In the genomic region with DNA sequence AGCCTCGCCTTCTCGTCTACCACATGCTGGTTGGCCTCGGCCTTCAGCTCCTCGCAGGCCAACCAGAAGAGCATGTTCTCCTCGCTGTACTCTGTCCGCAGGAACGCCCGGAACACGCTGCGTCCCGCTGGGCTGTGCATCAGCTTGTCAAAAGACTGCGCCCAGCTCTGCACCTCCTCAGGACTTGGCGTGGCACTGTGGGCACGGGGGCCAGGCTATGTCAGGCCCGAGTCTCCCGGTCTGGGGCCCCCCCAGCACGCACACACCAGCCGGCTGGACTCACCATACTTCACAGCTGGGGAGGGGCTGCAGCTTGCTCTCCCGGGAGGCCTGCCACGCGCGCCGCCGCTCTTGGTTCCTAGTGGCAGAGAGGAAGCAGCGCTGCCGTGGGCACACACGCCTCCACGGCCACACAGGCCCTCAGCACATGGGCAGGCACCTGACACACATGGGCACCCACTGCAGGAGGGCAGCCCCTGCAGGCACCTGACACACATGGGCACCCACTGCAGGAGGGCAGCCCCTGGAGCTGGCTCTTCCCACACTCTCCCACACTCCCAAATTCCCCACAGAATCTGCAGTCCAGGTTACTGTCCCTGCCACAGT, we compare ENCODE assay signal across 13 cellular contexts.
A peak's percentile ranks its signal among the peaks of the same experiment; 100 is the strongest.
DNase-seq lines count a peak whose midpoint lies in the region; ATAC-seq and FAIRE-seq lines count a peak whose summit lies in the region.
"Had no signal": no experiment of that assay in that cellular context is flagged by ENCODE, and none has a peak within 500 bp of the region (broad histone marks: within the 10 kb centered on the region; RNA-seq: fewer than 3 reads in every experiment).

No MANE protein-coding gene starts in this region.

- H3K27me3 ChIP-seq in BLaER1 treated with 17β-estradiol and CSF1 and Interleukin-3, amounts not matched to agents 10 nM and 100 nM, result no peaks in the 10 kb centered on the region

- H3K36me3 Mint-ChIP-seq in memory B cell, result peaks cover 11% of the 10 kb centered on the region
- H3K36me3 Mint-ChIP-seq in activated T-cell treated with anti-CD3 and anti-CD28 coated beads, Interleukin-2, amount 50 U/mL, for 24 hours (ENCODE audit: low read depth), result peaks cover 48% of the 10 kb centered on the region

- peaks cover 49 to 95% (median 81%) of the 10 kb centered on the region in 11 experiments; a peak in 21 of 22 replicates for H4K20me1 ChIP-seq in BLaER1 treated with 17β-estradiol and CSF1 and Interleukin-3, amounts not matched to agents 10 nM and 100 nM

- H3K27me3 Mint-ChIP-seq in memory B cell, result no peaks in the 10 kb centered on the region
- no peaks in the 10 kb centered on the region for H3K27me3 Mint-ChIP-seq in activated T-cell treated with anti-CD3 and anti-CD28 coated beads, Interleukin-2, amount 50 U/mL, for 24 hours

- FAIRE-seq in HTR-8/SVneo (lab: Jason Lieb, UNC), result peak; percentile 87

- H3K4me2 ChIP-seq in BLaER1 treated with 17β-estradiol and CSF1 and Interleukin-3, amounts not matched to agents 10 nM and 100 nM, result peak overlapping the region; percentile 93 to 100 (median 99)
- H3K4me2 ChIP-seq: KMS-11 had no signal

- H3K4me3 Mint-ChIP-seq in memory B cell, result no peak overlapping the region
- H3K4me3 Mint-ChIP-seq in activated T-cell treated with anti-CD3 and anti-CD28 coated beads, Interleukin-2, amount 50 U/mL, for 24 hours, result no peak overlapping the region

- DNase-seq in HTR-8/SVneo (ENCODE audit: insufficient read length, low spot score) (no peak), memory B cell (ENCODE audit: low spot score in 2 of 2) (no peak), NCI-H1105 treated with DMSO at 0.1 percent for 48 hours (lab: John Stamatoyannopoulos, UW) (no peak)
- DNase-seq in activated T-cell treated with anti-CD3 and anti-CD28 coated beads, Interleukin-2, amount 50 U/mL, for 24 hours, result no peak
- DNase-seq in stimulated activated CD4-positive, alpha-beta T cell treated with anti-CD3 and anti-CD28 coated beads, Interleukin-4, amount 100 ng/mL, for 24 hours, result no peak
- DNase-seq: ACHN, DND-41, NCI-H1436, NCI-H1930, NCI-H345, NCI-H524 treated with DMSO at 0.1 percent for 48 hours had no signal

- peaks cover 56 to 100% (median 89%) of the 10 kb centered on the region in 10 experiments for H3K4me1 ChIP-seq in BLaER1 treated with 17β-estradiol and CSF1 and Interleukin-3, amounts not matched to agents 10 nM and 100 nM

- H3K9me3 ChIP-seq in BLaER1 treated with 17β-estradiol and CSF1 and Interleukin-3, amounts not matched to agents 10 nM and 100 nM (replicated peaks in 1 of 11), result no peaks in the 10 kb centered on the region

- H3K9me3 Mint-ChIP-seq in memory B cell, result no peaks in the 10 kb centered on the region
- H3K9me3 Mint-ChIP-seq in activated T-cell treated with anti-CD3 and anti-CD28 coated beads, Interleukin-2, amount 50 U/mL, for 24 hours, result no peaks in the 10 kb centered on the region

- H3K36me3 ChIP-seq in BLaER1 treated with 17β-estradiol and CSF1 and Interleukin-3, amounts not matched to agents 10 nM and 100 nM, result peaks cover 14 to 52% (median 43%) of the 10 kb centered on the region in 11 experiments

- H3K9ac ChIP-seq in BLaER1 treated with 17β-estradiol and CSF1 and Interleukin-3, amounts not matched to agents 10 nM and 100 nM, result peak overlapping the region in 8 of 11 experiments; percentile 14 to 69 (median 31); a peak in 3 of 22 replicates
- H3K9ac ChIP-seq: KMS-11 had no signal

- peak overlapping the region in 2 of 10 experiments; percentile 40 to 86; a peak in 4 of 20 replicates for H3K4me3 ChIP-seq in BLaER1 treated with 17β-estradiol and CSF1 and Interleukin-3, amounts not matched to agents 10 nM and 100 nM

- no peak for ATAC-seq in memory B cell (ENCODE audit: low read depth)

- H3K4me1 Mint-ChIP-seq in memory B cell, result peaks cover 29% of the 10 kb centered on the region
- peaks cover 23% of the 10 kb centered on the region for H3K4me1 Mint-ChIP-seq in activated T-cell treated with anti-CD3 and anti-CD28 coated beads, Interleukin-2, amount 50 U/mL, for 24 hours (ENCODE audit: low read depth)

- peak overlapping the region; percentile 24 for H3K27ac Mint-ChIP-seq in memory B cell
- no peak overlapping the region for H3K27ac Mint-ChIP-seq in activated T-cell treated with anti-CD3 and anti-CD28 coated beads, Interleukin-2, amount 50 U/mL, for 24 hours

- H3K27ac ChIP-seq in BLaER1 treated with 17β-estradiol and CSF1 and Interleukin-3, amounts not matched to agents 10 nM and 100 nM, result no peak overlapping the region
- H3K27ac ChIP-seq: KMS-11 had no signal
